ENCODE assay signal across 1 cellular context in the genomic region with DNA sequence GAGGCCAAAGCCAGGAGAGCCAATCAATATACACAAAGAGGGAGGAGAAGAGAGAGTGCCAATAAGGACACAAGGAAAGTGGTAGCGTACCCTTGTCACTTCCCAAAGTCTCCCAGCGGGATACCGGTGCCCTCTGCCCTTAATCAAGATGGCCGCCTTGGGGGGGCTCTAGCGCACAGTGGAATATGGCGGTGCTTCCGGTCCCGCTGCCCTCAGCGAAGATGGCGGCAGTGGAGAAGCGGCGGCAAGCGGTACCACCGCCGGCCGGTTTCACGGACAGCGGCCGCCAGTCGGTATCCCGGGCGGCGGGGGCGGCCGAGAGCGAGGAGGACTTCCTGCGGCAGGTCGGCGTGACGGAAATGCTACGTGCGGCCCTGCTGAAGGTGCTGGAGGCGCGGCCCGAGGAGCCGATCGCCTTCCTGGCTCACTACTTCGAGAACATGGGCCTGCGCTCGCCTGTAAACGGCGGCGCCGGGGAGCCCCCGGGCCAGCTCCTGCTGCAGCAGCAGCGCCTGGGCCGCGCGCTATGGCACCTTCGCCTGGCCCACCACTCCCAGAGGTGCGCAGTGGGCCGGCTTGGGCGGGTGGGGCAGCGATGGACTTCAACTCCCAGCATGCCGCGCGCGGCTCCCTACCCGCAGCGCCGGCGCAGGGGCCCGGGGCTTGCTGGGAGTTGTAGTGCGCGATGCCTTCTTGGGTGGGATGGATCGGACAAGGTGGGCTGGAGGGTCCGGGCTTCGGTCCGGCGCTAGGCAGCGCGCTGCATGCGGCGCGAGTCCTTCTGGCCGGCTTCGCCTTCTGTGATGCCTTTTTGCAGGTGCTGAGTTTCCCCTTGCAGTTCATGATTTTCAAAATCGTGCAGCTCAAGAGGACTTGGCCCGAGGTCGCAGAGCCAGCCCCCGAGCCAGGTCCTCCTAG.
A peak's percentile ranks its signal among the peaks of the same experiment; 100 is the strongest.
TF ChIP-seq lines count a peak whose summit lies in the region.

A gene with protein sequence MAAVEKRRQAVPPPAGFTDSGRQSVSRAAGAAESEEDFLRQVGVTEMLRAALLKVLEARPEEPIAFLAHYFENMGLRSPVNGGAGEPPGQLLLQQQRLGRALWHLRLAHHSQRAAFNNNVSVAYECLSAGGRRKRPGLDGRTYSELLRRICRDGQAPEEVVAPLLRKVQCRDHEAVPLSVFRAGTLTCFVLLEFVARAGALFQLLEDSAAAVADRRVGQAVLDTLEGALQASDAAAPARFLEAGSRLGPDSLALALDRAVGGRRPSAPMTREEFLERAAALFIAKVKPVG (plus strand): TSS at position 212 of the 918 bp plus-strand sequence. CDS start 10 bp downstream, at position 222.

TF ChIP-seq in HepG2, 621 proteins besides CTCF, POLR2A, EP300 and RAD21 (continued from another document and continues in another):
- TF ChIP-seq, protein P1, sequence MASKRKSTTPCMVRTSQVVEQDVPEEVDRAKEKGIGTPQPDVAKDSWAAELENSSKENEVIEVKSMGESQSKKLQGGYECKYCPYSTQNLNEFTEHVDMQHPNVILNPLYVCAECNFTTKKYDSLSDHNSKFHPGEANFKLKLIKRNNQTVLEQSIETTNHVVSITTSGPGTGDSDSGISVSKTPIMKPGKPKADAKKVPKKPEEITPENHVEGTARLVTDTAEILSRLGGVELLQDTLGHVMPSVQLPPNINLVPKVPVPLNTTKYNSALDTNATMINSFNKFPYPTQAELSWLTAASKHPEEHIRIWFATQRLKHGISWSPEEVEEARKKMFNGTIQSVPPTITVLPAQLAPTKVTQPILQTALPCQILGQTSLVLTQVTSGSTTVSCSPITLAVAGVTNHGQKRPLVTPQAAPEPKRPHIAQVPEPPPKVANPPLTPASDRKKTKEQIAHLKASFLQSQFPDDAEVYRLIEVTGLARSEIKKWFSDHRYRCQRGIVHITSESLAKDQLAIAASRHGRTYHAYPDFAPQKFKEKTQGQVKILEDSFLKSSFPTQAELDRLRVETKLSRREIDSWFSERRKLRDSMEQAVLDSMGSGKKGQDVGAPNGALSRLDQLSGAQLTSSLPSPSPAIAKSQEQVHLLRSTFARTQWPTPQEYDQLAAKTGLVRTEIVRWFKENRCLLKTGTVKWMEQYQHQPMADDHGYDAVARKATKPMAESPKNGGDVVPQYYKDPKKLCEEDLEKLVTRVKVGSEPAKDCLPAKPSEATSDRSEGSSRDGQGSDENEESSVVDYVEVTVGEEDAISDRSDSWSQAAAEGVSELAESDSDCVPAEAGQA (IDR thresholded peaks at IDR 0.05; ENCODE audit: low read depth), result peak; percentile 100
- TF ChIP-seq, protein P1 (CRISPR knock-in tag; IDR thresholded peaks at IDR 0.05; ENCODE audit: borderline replicate concordance), result no peak
- TF ChIP-seq MXD4 (CRISPR knock-in tag; IDR thresholded peaks at IDR 0.05), result 0 out of 2 replicates have a peak, but pooled peaks have one; percentile 37
- no peak for TF ChIP-seq ZNF589 (CRISPR knock-in tag; conservative IDR thresholded peaks at IDR 0.05)
- no peak for TF ChIP-seq TBX3 (IDR thresholded peaks at IDR 0.05; ENCODE audit: borderline replicate concordance)
- TF ChIP-seq, protein P2, sequence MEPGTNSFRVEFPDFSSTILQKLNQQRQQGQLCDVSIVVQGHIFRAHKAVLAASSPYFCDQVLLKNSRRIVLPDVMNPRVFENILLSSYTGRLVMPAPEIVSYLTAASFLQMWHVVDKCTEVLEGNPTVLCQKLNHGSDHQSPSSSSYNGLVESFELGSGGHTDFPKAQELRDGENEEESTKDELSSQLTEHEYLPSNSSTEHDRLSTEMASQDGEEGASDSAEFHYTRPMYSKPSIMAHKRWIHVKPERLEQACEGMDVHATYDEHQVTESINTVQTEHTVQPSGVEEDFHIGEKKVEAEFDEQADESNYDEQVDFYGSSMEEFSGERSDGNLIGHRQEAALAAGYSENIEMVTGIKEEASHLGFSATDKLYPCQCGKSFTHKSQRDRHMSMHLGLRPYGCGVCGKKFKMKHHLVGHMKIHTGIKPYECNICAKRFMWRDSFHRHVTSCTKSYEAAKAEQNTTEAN (CRISPR knock-in tag; conservative IDR thresholded peaks at IDR 0.05), result peak; percentile 50; the same call in 1 of the 2 replicates
- TF ChIP-seq SMAD1 (CRISPR knock-in tag; IDR thresholded peaks at IDR 0.05; ENCODE audit: borderline replicate concordance, low read depth), result peak; percentile 63; the same call in 1 of the 2 replicates
- no peak for TF ChIP-seq ARID2 (CRISPR knock-in tag; IDR thresholded peaks at IDR 0.05; ENCODE audit: borderline replicate concordance)
- TF ChIP-seq, protein P3, sequence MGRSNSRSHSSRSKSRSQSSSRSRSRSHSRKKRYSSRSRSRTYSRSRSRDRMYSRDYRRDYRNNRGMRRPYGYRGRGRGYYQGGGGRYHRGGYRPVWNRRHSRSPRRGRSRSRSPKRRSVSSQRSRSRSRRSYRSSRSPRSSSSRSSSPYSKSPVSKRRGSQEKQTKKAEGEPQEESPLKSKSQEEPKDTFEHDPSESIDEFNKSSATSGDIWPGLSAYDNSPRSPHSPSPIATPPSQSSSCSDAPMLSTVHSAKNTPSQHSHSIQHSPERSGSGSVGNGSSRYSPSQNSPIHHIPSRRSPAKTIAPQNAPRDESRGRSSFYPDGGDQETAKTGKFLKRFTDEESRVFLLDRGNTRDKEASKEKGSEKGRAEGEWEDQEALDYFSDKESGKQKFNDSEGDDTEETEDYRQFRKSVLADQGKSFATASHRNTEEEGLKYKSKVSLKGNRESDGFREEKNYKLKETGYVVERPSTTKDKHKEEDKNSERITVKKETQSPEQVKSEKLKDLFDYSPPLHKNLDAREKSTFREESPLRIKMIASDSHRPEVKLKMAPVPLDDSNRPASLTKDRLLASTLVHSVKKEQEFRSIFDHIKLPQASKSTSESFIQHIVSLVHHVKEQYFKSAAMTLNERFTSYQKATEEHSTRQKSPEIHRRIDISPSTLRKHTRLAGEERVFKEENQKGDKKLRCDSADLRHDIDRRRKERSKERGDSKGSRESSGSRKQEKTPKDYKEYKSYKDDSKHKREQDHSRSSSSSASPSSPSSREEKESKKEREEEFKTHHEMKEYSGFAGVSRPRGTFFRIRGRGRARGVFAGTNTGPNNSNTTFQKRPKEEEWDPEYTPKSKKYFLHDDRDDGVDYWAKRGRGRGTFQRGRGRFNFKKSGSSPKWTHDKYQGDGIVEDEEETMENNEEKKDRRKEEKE (IDR thresholded peaks at IDR 0.05), result no peak
- TF ChIP-seq, protein P4, sequence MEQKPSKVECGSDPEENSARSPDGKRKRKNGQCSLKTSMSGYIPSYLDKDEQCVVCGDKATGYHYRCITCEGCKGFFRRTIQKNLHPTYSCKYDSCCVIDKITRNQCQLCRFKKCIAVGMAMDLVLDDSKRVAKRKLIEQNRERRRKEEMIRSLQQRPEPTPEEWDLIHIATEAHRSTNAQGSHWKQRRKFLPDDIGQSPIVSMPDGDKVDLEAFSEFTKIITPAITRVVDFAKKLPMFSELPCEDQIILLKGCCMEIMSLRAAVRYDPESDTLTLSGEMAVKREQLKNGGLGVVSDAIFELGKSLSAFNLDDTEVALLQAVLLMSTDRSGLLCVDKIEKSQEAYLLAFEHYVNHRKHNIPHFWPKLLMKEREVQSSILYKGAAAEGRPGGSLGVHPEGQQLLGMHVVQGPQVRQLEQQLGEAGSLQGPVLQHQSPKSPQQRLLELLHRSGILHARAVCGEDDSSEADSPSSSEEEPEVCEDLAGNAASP (CRISPR knock-in tag; IDR thresholded peaks at IDR 0.05; ENCODE audit: borderline replicate concordance), result no peak
- no peak for TF ChIP-seq MIER2 (CRISPR knock-in tag; IDR thresholded peaks at IDR 0.05)
- TF ChIP-seq BCL6 (CRISPR knock-in tag; IDR thresholded peaks at IDR 0.05), result peak; percentile 3; the same call in 1 of the 2 replicates
- TF ChIP-seq SALL2 (CRISPR knock-in tag; IDR thresholded peaks at IDR 0.05), result peak; percentile 64
- TF ChIP-seq, protein P5, sequence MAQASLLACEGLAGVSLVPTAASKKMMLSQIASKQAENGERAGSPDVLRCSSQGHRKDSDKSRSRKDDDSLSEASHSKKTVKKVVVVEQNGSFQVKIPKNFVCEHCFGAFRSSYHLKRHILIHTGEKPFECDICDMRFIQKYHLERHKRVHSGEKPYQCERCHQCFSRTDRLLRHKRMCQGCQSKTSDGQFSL (CRISPR knock-in tag; IDR thresholded peaks at IDR 0.05), result peak; percentile 100
- TF ChIP-seq PLRG1 (conservative IDR thresholded peaks at IDR 0.05), result no peak
- no peak for TF ChIP-seq GATAD2A (CRISPR knock-in tag; IDR thresholded peaks at IDR 0.05)
- peak; percentile 60; the same call in 1 of the 2 replicates for TF ChIP-seq IRF2 (CRISPR knock-in tag; IDR thresholded peaks at IDR 0.05)
- TF ChIP-seq SP1 (IDR thresholded peaks at IDR 0.05), result no peak
- 0 out of 2 replicates have a peak, but pooled peaks have one; percentile 16 for TF ChIP-seq SP1 (CRISPR knock-in tag; IDR thresholded peaks at IDR 0.05)
- TF ChIP-seq RBFOX2 (IDR thresholded peaks at IDR 0.05; ENCODE audit: low read depth, low read length), result peak; percentile 78
- TF ChIP-seq KMT2B (CRISPR knock-in tag; IDR thresholded peaks at IDR 0.05), result no peak
- no peak for TF ChIP-seq SRSF9 (IDR thresholded peaks at IDR 0.05; ENCODE audit: borderline replicate concordance, insufficient read depth, low read depth, low read length, poor library complexity, severe bottlenecking)
- TF ChIP-seq SIN3B (IDR thresholded peaks at IDR 0.05; ENCODE audit: low read length), result peak; percentile 25; the same call in 1 of the 2 replicates
- no peak for TF ChIP-seq DNMT3B (CRISPR knock-in tag; conservative IDR thresholded peaks at IDR 0.05)
- peak; percentile 78 for TF ChIP-seq ZNF441 (CRISPR knock-in tag; IDR thresholded peaks at IDR 0.05; ENCODE audit: borderline replicate concordance)
- TF ChIP-seq ARHGAP35 (CRISPR knock-in tag; IDR thresholded peaks at IDR 0.05; ENCODE audit: borderline replicate concordance), result peak; percentile 15; the same call in 1 of the 2 replicates
- peak; percentile 94 for TF ChIP-seq BRD4 (CRISPR knock-in tag; IDR thresholded peaks at IDR 0.05)
- TF ChIP-seq, protein P6, sequence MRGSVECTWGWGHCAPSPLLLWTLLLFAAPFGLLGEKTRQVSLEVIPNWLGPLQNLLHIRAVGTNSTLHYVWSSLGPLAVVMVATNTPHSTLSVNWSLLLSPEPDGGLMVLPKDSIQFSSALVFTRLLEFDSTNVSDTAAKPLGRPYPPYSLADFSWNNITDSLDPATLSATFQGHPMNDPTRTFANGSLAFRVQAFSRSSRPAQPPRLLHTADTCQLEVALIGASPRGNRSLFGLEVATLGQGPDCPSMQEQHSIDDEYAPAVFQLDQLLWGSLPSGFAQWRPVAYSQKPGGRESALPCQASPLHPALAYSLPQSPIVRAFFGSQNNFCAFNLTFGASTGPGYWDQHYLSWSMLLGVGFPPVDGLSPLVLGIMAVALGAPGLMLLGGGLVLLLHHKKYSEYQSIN (CRISPR knock-in tag; IDR thresholded peaks at IDR 0.05; ENCODE audit: borderline replicate concordance), result no peak
- TF ChIP-seq RAD51 (IDR thresholded peaks at IDR 0.05; ENCODE audit: borderline replicate concordance), result no peak
- 0 out of 2 replicates have a peak, but pooled peaks have one; percentile 59 for TF ChIP-seq ZNF160 (CRISPR knock-in tag; IDR thresholded peaks at IDR 0.05)
- no peak for TF ChIP-seq POLR2AphosphoS5 (IDR thresholded peaks at IDR 0.05; ENCODE audit: low read depth, low read length)
- 0 out of 2 replicates have a peak, but pooled peaks have one; percentile 26 for TF ChIP-seq RCOR2 (CRISPR knock-in tag; IDR thresholded peaks at IDR 0.05)
- peak; percentile 81 for TF ChIP-seq ZNF547 (CRISPR knock-in tag; IDR thresholded peaks at IDR 0.05)
- no peak for TF ChIP-seq ZNF460 (CRISPR knock-in tag; IDR thresholded peaks at IDR 0.05; ENCODE audit: borderline replicate concordance)
- TF ChIP-seq FOXK2 (IDR thresholded peaks at IDR 0.05), result peak; percentile 69
- TF ChIP-seq JUNB (CRISPR knock-in tag; IDR thresholded peaks at IDR 0.05; ENCODE audit: borderline replicate concordance), result no peak
